8 cellular contexts compared by ENCODE assay signal in genomic region chr5:1799602-1800469, GRCh38. TPM values are rescaled to one million over a fixed set of nuclear protein-coding genes. Genes with fewer than 3 reads are reported as not detected.
DNase-seq lines count a peak whose midpoint lies in the region; ATAC-seq and TF ChIP-seq lines count a peak whose summit lies in the region.

Gene MRPL36 (minus strand): TSS chr5:1799837. CDS start chr5:1798935, 902 bp downstream.

- no peaks in the 10 kb centered on the region for H3K9me3 Mint-ChIP-seq in activated T-cell treated with anti-CD3 and anti-CD28 coated beads, Interleukin-2, amount 50 U/mL, for 24 hours

- H3K27me3 Mint-ChIP-seq in activated T-cell treated with anti-CD3 and anti-CD28 coated beads, Interleukin-2, amount 50 U/mL, for 24 hours: no peaks in the 10 kb centered on the region

- TF ChIP-seq CTCF in Panc1 (IDR thresholded peaks at IDR 0.05): no peak

- BruUV-seq in Panc1 (replicated peaks; lab: Mats Ljungman, UMichigan): no TSS peak

- H3K4me1 Mint-ChIP-seq in activated T-cell treated with anti-CD3 and anti-CD28 coated beads, Interleukin-2, amount 50 U/mL, for 24 hours (ENCODE audit: low read depth): peaks cover 69% of the 10 kb centered on the region

- H3K27ac Mint-ChIP-seq in activated T-cell treated with anti-CD3 and anti-CD28 coated beads, Interleukin-2, amount 50 U/mL, for 24 hours: peak within 1 kb of the TSS; percentile 99

- peak within 1 kb of the TSS; percentile 99 for H3K4me3 ChIP-seq in Panc1 (ENCODE audit: low read depth in 2 of 2, low read length in 2 of 2)

- intact Hi-C loops in Panc1 (cut with micrococcal nuclease; ENCODE audit: unreplicated experiment): no loop called here

- DNase-seq in DMS 273 treated with DMSO at 0.1 percent for 48 hours (lab: John Stamatoyannopoulos, UW) (peak; percentile 73), Panc1 (ENCODE audit: low read depth, low spot score) (peak; percentile 69), erythroblast (lab: John Stamatoyannopoulos, UW) (peak; percentile 95 to 96), mucosa of gallbladder (ENCODE audit: low spot score) (peak; percentile 95)
- DNase-seq in activated T-cell treated with anti-CD3 and anti-CD28 coated beads, Interleukin-2, amount 50 U/mL, for 24 hours: peak; percentile 94
- DNase-seq in stimulated activated CD8-positive, alpha-beta memory T cell treated with anti-CD3 and anti-CD28 coated beads, Interleukin-4, amount 100 ng/mL, for 24 hours (ENCODE audit: low read depth): peak; percentile 91

- in situ Hi-C loops in Panc1 (cut with HindIII; ENCODE audit: low pct_unique_long_range_greater_than_20kb, low sequenced_read_pairs): no loop called here

- TF ChIP-seq POLR2A in erythroblast (IDR thresholded peaks at IDR 0.05; ENCODE audit: low read length): peak; percentile 88

- H3K9me3 ChIP-seq in KOPT-K1 (ENCODE audit: insufficient read depth, low read length, poor library complexity, severe bottlenecking) (no peaks in the 10 kb centered on the region), Panc1 (ENCODE audit: control insufficient read depth, insufficient read depth, low read depth, low read length) (no peaks in the 10 kb centered on the region)

- CTCF ChIA-PET in Panc1 (lab: Charles Lee): no interaction called here

- H3K36me3 Mint-ChIP-seq in activated T-cell treated with anti-CD3 and anti-CD28 coated beads, Interleukin-2, amount 50 U/mL, for 24 hours (ENCODE audit: low read depth): peaks cover 89% of the 10 kb centered on the region

- H3K36me3 ChIP-seq in KOPT-K1 (ENCODE audit: insufficient read depth, low read length) (peaks cover 55% of the 10 kb centered on the region), Panc1 (ENCODE audit: control insufficient read depth, insufficient read depth, low read length) (peaks cover 37% of the 10 kb centered on the region)

- peak; percentile 48 for ATAC-seq in GM21619 (IDR thresholded peaks at IDR 0.05; ENCODE audit: unreplicated experiment)
- peak; percentile 86 for ATAC-seq in Panc1

- peak within 1 kb of the TSS; percentile 99 for H3K4me3 Mint-ChIP-seq in activated T-cell treated with anti-CD3 and anti-CD28 coated beads, Interleukin-2, amount 50 U/mL, for 24 hours

- H3K4me1 ChIP-seq in Panc1 (ENCODE audit: control insufficient read depth, insufficient read depth, low read length): peaks cover 13% of the 10 kb centered on the region

- H3K27me3 ChIP-seq in Panc1 (ENCODE audit: control insufficient read depth, insufficient read depth, low read length): no peaks in the 10 kb centered on the region

- peak within 1 kb of the TSS; percentile 81 for H3K27ac ChIP-seq in KOPT-K1 (ENCODE audit: low read depth, low read length, poor library complexity, severe bottlenecking)
- H3K27ac ChIP-seq in Panc1 (ENCODE audit: low read length): peak within 1 kb of the TSS; percentile 95

- POLR2A ChIA-PET in Panc1 (lab: Charles Lee): interaction anchor here (0.9 kb wide), 1 partner anchor 207 kb away, joined by 3 read pairs; no protein-coding TSS in a partner anchor

RNA-seq across cellular contexts. Expression of gene MRPL36, which starts in this region (rescaled TPM):
- 79.9 TPM for total RNA-seq in Panc1 (2021; ENCODE audit: unreplicated experiment)
- polyA plus RNA-seq in Panc1 (2012; ENCODE audit: insufficient read length): 79.2 TPM
- 33.7 TPM for total RNA-seq in mucosa of gallbladder

Comparison
In these comparisons a context has a peak if more than half of its experiments do, and no peak if none do; other contexts are left out.
1. Peak in every context shown above with its lines: DNase-seq, ATAC-seq, H3K4me3 ChIP-seq and H3K27ac ChIP-seq.